ENCODE assay signal across 1 cellular context in genomic region chr21:32727728-32728454, GRCh38.
TF ChIP-seq lines count a peak whose summit lies in the region.

Gene SYNJ1, minus strand, starts transcription at chr21:32728013. Its CDS starts 1,118 bp downstream, at chr21:32726895.

TF ChIP-seq in HEK293, 187 proteins besides CTCF, POLR2A, EP300 and RAD21 (continued from another document):
- TF ChIP-seq, protein P1, sequence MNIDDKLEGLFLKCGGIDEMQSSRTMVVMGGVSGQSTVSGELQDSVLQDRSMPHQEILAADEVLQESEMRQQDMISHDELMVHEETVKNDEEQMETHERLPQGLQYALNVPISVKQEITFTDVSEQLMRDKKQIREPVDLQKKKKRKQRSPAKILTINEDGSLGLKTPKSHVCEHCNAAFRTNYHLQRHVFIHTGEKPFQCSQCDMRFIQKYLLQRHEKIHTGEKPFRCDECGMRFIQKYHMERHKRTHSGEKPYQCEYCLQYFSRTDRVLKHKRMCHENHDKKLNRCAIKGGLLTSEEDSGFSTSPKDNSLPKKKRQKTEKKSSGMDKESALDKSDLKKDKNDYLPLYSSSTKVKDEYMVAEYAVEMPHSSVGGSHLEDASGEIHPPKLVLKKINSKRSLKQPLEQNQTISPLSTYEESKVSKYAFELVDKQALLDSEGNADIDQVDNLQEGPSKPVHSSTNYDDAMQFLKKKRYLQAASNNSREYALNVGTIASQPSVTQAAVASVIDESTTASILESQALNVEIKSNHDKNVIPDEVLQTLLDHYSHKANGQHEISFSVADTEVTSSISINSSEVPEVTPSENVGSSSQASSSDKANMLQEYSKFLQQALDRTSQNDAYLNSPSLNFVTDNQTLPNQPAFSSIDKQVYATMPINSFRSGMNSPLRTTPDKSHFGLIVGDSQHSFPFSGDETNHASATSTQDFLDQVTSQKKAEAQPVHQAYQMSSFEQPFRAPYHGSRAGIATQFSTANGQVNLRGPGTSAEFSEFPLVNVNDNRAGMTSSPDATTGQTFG (tag by site-specific recombination; IDR thresholded peaks at IDR 0.05; ENCODE audit: borderline replicate concordance) = no peak
- no peak for TF ChIP-seq ZNF140 (tag by site-specific recombination; IDR thresholded peaks at IDR 0.05)
- TF ChIP-seq, protein P2, sequence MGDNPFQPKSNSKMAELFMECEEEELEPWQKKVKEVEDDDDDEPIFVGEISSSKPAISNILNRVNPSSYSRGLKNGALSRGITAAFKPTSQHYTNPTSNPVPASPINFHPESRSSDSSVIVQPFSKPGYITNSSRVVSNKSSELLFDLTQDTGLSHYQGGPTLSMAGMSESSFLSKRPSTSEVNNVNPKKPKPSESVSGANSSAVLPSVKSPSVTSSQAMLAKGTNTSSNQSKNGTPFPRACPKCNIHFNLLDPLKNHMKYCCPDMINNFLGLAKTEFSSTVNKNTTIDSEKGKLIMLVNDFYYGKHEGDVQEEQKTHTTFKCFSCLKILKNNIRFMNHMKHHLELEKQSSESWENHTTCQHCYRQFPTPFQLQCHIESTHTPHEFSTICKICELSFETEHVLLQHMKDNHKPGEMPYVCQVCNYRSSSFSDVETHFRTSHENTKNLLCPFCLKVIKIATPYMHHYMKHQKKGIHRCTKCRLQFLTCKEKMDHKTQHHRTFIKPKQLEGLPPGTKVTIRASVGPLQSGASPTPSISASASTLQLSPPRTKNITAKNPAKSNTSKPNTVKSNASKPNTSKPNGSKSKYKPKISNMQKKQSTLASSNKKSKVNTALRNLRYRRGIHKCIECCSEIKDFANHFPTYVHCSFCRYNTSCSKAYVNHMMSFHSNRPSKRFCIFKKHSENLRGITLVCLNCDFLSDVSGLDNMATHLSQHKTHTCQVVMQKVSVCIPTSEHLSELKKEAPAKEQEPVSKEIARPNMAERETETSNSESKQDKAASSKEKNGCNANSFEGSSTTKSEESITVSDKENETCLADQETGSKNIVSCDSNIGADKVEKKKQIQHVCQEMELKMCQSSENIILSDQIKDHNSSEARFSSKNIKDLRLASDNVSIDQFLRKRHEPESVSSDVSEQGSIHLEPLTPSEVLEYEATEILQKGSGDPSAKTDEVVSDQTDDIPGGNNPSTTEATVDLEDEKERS (tag by site-specific recombination; IDR thresholded peaks at IDR 0.05) = no peak
- TF ChIP-seq, protein P3, sequence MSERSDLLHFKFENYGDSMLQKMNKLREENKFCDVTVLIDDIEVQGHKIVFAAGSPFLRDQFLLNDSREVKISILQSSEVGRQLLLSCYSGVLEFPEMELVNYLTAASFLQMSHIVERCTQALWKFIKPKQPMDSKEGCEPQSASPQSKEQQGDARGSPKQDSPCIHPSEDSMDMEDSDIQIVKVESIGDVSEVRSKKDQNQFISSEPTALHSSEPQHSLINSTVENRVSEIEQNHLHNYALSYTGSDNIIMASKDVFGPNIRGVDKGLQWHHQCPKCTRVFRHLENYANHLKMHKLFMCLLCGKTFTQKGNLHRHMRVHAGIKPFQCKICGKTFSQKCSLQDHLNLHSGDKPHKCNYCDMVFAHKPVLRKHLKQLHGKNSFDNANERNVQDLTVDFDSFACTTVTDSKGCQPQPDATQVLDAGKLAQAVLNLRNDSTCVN (tag by site-specific recombination; optimal IDR thresholded peaks at IDR 0.05) = peak; percentile 78
- no peak for TF ChIP-seq ZNF311 (tag by site-specific recombination; IDR thresholded peaks at IDR 0.05; ENCODE audit: borderline replicate concordance)
- no peak for TF ChIP-seq ZNF701 (tag by site-specific recombination; IDR thresholded peaks at IDR 0.05)
- TF ChIP-seq ZNF704 (tag by site-specific recombination; IDR thresholded peaks at IDR 0.05) = no peak
- TF ChIP-seq ZNF121 (tag by site-specific recombination; IDR thresholded peaks at IDR 0.05) = no peak
- TF ChIP-seq ZSCAN16 (tag by site-specific recombination; IDR thresholded peaks at IDR 0.05) = peak; percentile 79
- no peak for TF ChIP-seq ZNF266 (tag by site-specific recombination; IDR thresholded peaks at IDR 0.05; ENCODE audit: low read depth)
- TF ChIP-seq ZNF707 (tag by site-specific recombination; IDR thresholded peaks at IDR 0.05) = no peak
- no peak for TF ChIP-seq ZFP41 (tag by site-specific recombination; IDR thresholded peaks at IDR 0.05; ENCODE audit: borderline replicate concordance)
- TF ChIP-seq ZNF146 (tag by site-specific recombination; IDR thresholded peaks at IDR 0.05) = 0 out of 2 replicates have a peak, but pooled peaks have one; percentile 3
- TF ChIP-seq ZEB2 (tag by site-specific recombination; IDR thresholded peaks at IDR 0.05) = peak; percentile 90; the same call in 1 of the 2 replicates
- no peak for TF ChIP-seq ZNF175 (tag by site-specific recombination; IDR thresholded peaks at IDR 0.05)
- no peak for TF ChIP-seq ZNF830 (tag by site-specific recombination; IDR thresholded peaks at IDR 0.05; ENCODE audit: low read depth)
- no peak for TF ChIP-seq ZNF514 (tag by site-specific recombination; IDR thresholded peaks at IDR 0.05)
